In the genomic region with DNA sequence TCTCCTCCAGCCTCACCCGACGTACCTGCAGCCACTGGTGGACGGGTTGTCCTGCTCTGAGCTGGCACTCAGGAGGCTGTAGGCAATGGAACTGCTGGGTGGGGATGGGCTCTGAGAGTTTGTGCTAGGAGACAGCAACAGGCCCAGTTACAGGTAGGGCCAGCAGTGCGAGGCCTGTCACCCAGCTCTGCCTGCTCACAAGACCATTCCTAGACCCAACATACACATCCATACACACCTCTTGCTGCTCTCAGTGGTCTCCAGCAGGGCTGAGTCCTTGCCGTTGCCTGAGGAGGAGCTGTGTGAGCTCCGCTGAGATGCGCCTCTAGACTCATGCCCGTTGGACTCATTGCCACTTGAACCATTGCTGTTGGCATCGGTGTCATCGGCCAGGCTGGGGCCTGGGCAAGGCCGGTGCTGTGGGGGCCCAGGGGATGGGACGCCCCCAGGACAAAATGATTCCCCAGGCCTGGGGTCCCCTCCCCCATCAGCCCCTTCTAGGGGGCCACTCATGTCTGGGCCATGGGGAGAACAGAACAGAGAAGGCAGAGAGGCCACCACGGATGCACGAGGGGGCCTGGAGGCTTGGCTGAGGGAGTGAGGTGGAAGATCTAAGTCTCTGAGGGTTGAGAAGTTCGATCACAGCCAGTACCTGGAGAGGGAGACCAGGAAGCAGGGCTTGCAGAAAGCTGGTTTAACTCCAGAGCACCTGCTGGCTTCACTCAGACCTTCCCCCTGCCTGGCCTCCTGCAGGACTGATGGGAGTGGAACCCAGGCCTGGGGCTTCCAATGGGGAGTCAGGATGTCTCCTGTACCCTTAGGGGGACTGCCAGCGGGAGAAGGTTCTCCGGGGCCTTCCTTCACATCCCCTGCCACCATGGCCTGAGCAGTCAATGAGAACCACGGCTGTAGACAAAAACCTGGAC, we compare ENCODE assay signal across 6 cellular contexts. TPM values are rescaled to one million over a fixed set of nuclear protein-coding genes. Genes with fewer than 3 reads are reported as not detected.
DNase-seq lines count a peak whose midpoint lies in the region; ATAC-seq and TF ChIP-seq lines count a peak whose summit lies in the region.

No MANE protein-coding gene starts in this region.

- H3K36me3 Mint-ChIP-seq in activated CD8-positive, alpha-beta memory T cell treated with anti-CD3 and anti-CD28 coated beads, Interleukin-2, amount 10 ng/mL, durations not matched to agents 7 days and 5 days, result peaks cover 23% of the 10 kb centered on the region

- H3K9me3 ChIP-seq in suprapubic skin, result no peaks in the 10 kb centered on the region

- H3K4me1 Mint-ChIP-seq in activated CD8-positive, alpha-beta memory T cell treated with anti-CD3 and anti-CD28 coated beads, Interleukin-2, amount 10 ng/mL, durations not matched to agents 7 days and 5 days, result peaks cover 21% of the 10 kb centered on the region

- ATAC-seq in activated CD8-positive, alpha-beta memory T cell treated with anti-CD3 and anti-CD28 coated beads, Interleukin-2, amount 10 ng/mL, durations not matched to agents 7 days and 5 days, result no peak

- peak; percentile 39 for TF ChIP-seq POLR2A in erythroblast (IDR thresholded peaks at IDR 0.05; ENCODE audit: low read length)
- TF ChIP-seq POLR2A in suprapubic skin (IDR thresholded peaks at IDR 0.05), result no peak

- peak overlapping the region; percentile 98 for H3K4me3 ChIP-seq in suprapubic skin

- H3K27me3 Mint-ChIP-seq in activated CD8-positive, alpha-beta memory T cell treated with anti-CD3 and anti-CD28 coated beads, Interleukin-2, amount 10 ng/mL, durations not matched to agents 7 days and 5 days, result no peaks in the 10 kb centered on the region

- peak overlapping the region; percentile 90 for H3K4me3 Mint-ChIP-seq in activated CD8-positive, alpha-beta memory T cell treated with anti-CD3 and anti-CD28 coated beads, Interleukin-2, amount 10 ng/mL, durations not matched to agents 7 days and 5 days

- H3K27ac Mint-ChIP-seq in activated CD8-positive, alpha-beta memory T cell treated with anti-CD3 and anti-CD28 coated beads, Interleukin-2, amount 10 ng/mL, durations not matched to agents 7 days and 5 days, result peak overlapping the region; percentile 91

- DNase-seq in activated CD8-positive, alpha-beta memory T cell treated with anti-CD3 and anti-CD28 coated beads, Interleukin-2, amount 10 ng/mL, durations not matched to agents 7 days and 5 days, result no peak
- DNase-seq in activated CD8-positive, alpha-beta memory T cell treated with anti-CD3 and anti-CD28 coated beads for 24 hours, result no peak
- no peak for DNase-seq in erythroblast (lab: John Stamatoyannopoulos, UW)
- no peak for DNase-seq in suprapubic skin (ENCODE audit: low spot score in 2 of 2)
- DNase-seq in NCI-H510A treated with DMSO at 0.1 percent for 48 hours (lab: John Stamatoyannopoulos, UW), result no peak
- no peak for DNase-seq in NK-92 treated with Interleukin-12 subunit alpha and Interleukin-12 subunit beta, amount 100 ng/mL, for 24 hours (lab: John Stamatoyannopoulos, UW)

- CTCF ChIA-PET in activated CD8-positive, alpha-beta memory T cell treated with anti-CD3 and anti-CD28 coated beads, Interleukin-2, amount 10 ng/mL, durations not matched to agents 7 days and 5 days (lab: Charles Lee), result interaction anchor here (0.9 to 5.6 kb wide), 7 partner anchors 9 to 40 kb away, joined by 3 to 52 read pairs (median 4); a partner anchor contains a TSS

- H3K27me3 ChIP-seq in suprapubic skin, result no peaks in the 10 kb centered on the region

- peaks cover 61% of the 10 kb centered on the region for H3K36me3 ChIP-seq in suprapubic skin

- TF ChIP-seq EP300 in suprapubic skin (IDR thresholded peaks at IDR 0.05), result no peak

- peak overlapping the region; percentile 100 for H3K27ac ChIP-seq in suprapubic skin

- H3K9me3 Mint-ChIP-seq in activated CD8-positive, alpha-beta memory T cell treated with anti-CD3 and anti-CD28 coated beads, Interleukin-2, amount 10 ng/mL, durations not matched to agents 7 days and 5 days (ENCODE audit: low read depth), result no peaks in the 10 kb centered on the region

- H3K4me1 ChIP-seq in suprapubic skin, result peaks cover 59% of the 10 kb centered on the region

- TF ChIP-seq CTCF in suprapubic skin (IDR thresholded peaks at IDR 0.05), result no peak

- 80% methylated on average over 12 of the region's 18 CpGs for WGBS in suprapubic skin

RNA-seq across cellular contexts. Expression of a gene that starts 1.7 kb away (rescaled TPM):
- 10 to 100 TPM; 47.3 to 56.4 TPM for total RNA-seq in activated CD8-positive, alpha-beta memory T cell treated with anti-CD3 and anti-CD28 coated beads, Interleukin-2, amount 10 ng/mL, durations not matched to agents 7 days and 5 days
- total RNA-seq in suprapubic skin, result 100 to 1,000 TPM; 272 to 655 (median 330) TPM

RNA-seq across cellular contexts. Expression of a gene that starts 12.3 kb away (rescaled TPM):
- total RNA-seq in activated CD8-positive, alpha-beta memory T cell treated with anti-CD3 and anti-CD28 coated beads, Interleukin-2, amount 10 ng/mL, durations not matched to agents 7 days and 5 days, result 10 to 100 TPM; 47.6 to 68.9 TPM
- 10 to 100 TPM; 41.2 to 64.3 (median 52.8) TPM for total RNA-seq in suprapubic skin

RNA-seq across cellular contexts. Expression of a gene that starts 25.7 kb away (rescaled TPM):
- 10 to 100 TPM; 29.9 to 61.0 TPM for total RNA-seq in activated CD8-positive, alpha-beta memory T cell treated with anti-CD3 and anti-CD28 coated beads, Interleukin-2, amount 10 ng/mL, durations not matched to agents 7 days and 5 days
- total RNA-seq in suprapubic skin, result 10 to 100 TPM; 13.7 to 21.4 (median 19.4) TPM

RNA-seq across cellular contexts. Expression of a gene that starts 26.6 kb away (rescaled TPM):
- 1 to 10 TPM; 1.2 TPM for total RNA-seq in activated CD8-positive, alpha-beta memory T cell treated with anti-CD3 and anti-CD28 coated beads, Interleukin-2, amount 10 ng/mL, durations not matched to agents 7 days and 5 days
- total RNA-seq in suprapubic skin, result not detected

RNA-seq across cellular contexts. Expression of a gene that starts 32.1 kb away (rescaled TPM):
- total RNA-seq in activated CD8-positive, alpha-beta memory T cell treated with anti-CD3 and anti-CD28 coated beads, Interleukin-2, amount 10 ng/mL, durations not matched to agents 7 days and 5 days, result not detected
- total RNA-seq in suprapubic skin, result 10 to 100 TPM; 44.5 to 95.3 (median 69.9) TPM

Comparison
In these comparisons a context has a peak if more than half of its experiments do, and no peak if none do; other contexts are left out.
1. RNA of a gene that starts 1.7 kb away (total RNA-seq): 272 to 655 TPM in suprapubic skin; 47.3 to 56.4 TPM in activated CD8-positive, alpha-beta memory T cell treated with anti-CD3 and anti-CD28 coated beads, Interleukin-2, amount 10 ng/mL, durations not matched to agents 7 days and 5 days; every median in the first group is over 4 times any median in the second.